ENCODE assay signal across 31 cellular contexts in the genomic region with DNA sequence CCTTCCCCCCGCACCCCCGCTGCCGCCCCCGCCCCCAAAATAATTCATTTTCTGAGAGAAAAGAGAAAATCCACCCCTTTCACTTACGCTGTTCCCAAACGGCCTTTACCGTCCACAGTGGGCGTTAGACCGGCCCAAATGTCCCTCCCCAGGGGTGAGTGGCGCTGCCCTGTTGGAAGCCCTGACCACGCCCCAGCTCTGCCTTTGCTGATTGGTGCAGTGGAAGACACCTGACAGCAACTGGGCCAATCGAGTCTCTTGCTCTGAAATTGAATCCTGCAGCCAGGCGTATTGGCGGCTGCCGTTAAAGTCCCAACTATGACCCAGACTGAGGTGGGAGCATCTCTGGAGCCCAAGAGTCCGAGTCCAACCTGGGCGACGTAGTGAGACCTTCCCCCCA.
"Had no signal": no experiment of that assay in that cellular context is flagged by ENCODE, and none has a peak within 500 bp of the region (broad histone marks: within the 10 kb centered on the region; RNA-seq: fewer than 3 reads in every experiment).

No MANE protein-coding gene starts in this region.

- H3K9me3 Mint-ChIP-seq: activated CD4-positive, alpha-beta memory T cell treated with anti-CD3 and anti-CD28 coated beads, Interleukin-2, amount 10 ng/mL, durations not matched to agents 7 days and 5 days; activated CD4-positive, alpha-beta T cell treated with anti-CD3 and anti-CD28 coated beads, Interleukin-2, amount 10 ng/mL, durations not matched to agents 7 days and 5 days; activated naive CD4-positive, alpha-beta T cell treated with anti-CD3 and anti-CD28 coated beads, Interleukin-2, amount 10 ng/mL, durations not matched to agents 7 days and 5 days; activated naive CD4-positive, alpha-beta T cell treated with anti-CD3 and anti-CD28 coated beads, Interleukin-2, amount 50 U/mL, for 24 hours; activated T-cell treated with anti-CD3 and anti-CD28 coated beads, Interleukin-2, amount 50 U/mL, for 24 hours; activated T-helper 2 cell treated with anti-CD3 and anti-CD28 coated beads, Interferon-gamma antibody, Interleukin-2, Interleukin-4, amounts not matched to agents 10 μg/mL and 5 μg/mL and 100 μg/mL, durations not matched to agents 14 hours and 24 hours and 36 hours; T-cell had no signal

- H3K4me3 ChIP-seq: adrenal gland, body of pancreas, breast epithelium had no signal

- H3K4me3 Mint-ChIP-seq: activated CD4-positive, alpha-beta memory T cell treated with anti-CD3 and anti-CD28 coated beads, Interleukin-2, amount 10 ng/mL, durations not matched to agents 7 days and 5 days; activated CD4-positive, alpha-beta T cell treated with anti-CD3 and anti-CD28 coated beads for 36 hours; activated CD4-positive, alpha-beta T cell treated with anti-CD3 and anti-CD28 coated beads, Interleukin-2, amount 10 ng/mL, durations not matched to agents 7 days and 5 days; activated CD8-positive, alpha-beta memory T cell treated with anti-CD3 and anti-CD28 coated beads, Interleukin-2, amount 10 ng/mL, durations not matched to agents 7 days and 5 days; activated CD8-positive, alpha-beta T cell treated with anti-CD3 and anti-CD28 coated beads, Interleukin-2, amount 10 ng/mL, durations not matched to agents 7 days and 5 days; activated naive CD4-positive, alpha-beta T cell treated with anti-CD3 and anti-CD28 coated beads, Interleukin-2, amount 10 ng/mL, durations not matched to agents 7 days and 5 days; activated naive CD4-positive, alpha-beta T cell treated with anti-CD3 and anti-CD28 coated beads, Interleukin-2, amount 50 U/mL, for 24 hours; activated naive CD8-positive, alpha-beta T cell treated with anti-CD3 and anti-CD28 coated beads for 36 hours; activated T-cell treated with anti-CD3 and anti-CD28 coated beads, Interleukin-2, amount 50 U/mL, for 24 hours; T-cell; T-helper 17 cell had no signal

- H3K27ac Mint-ChIP-seq: activated CD4-positive, alpha-beta memory T cell treated with anti-CD3 and anti-CD28 coated beads, Interleukin-2, amount 10 ng/mL, durations not matched to agents 7 days and 5 days; activated CD4-positive, alpha-beta T cell treated with anti-CD3 and anti-CD28 coated beads for 36 hours; activated CD4-positive, alpha-beta T cell treated with anti-CD3 and anti-CD28 coated beads, Interleukin-2, amount 10 ng/mL, durations not matched to agents 7 days and 5 days; activated CD8-positive, alpha-beta memory T cell treated with anti-CD3 and anti-CD28 coated beads, Interleukin-2, amount 10 ng/mL, durations not matched to agents 7 days and 5 days; activated CD8-positive, alpha-beta T cell treated with anti-CD3 and anti-CD28 coated beads, Interleukin-2, amount 10 ng/mL, durations not matched to agents 7 days and 5 days; activated naive CD4-positive, alpha-beta T cell treated with anti-CD3 and anti-CD28 coated beads, Interleukin-2, amount 10 ng/mL, durations not matched to agents 7 days and 5 days; activated naive CD4-positive, alpha-beta T cell treated with anti-CD3 and anti-CD28 coated beads, Interleukin-2, amount 50 U/mL, for 24 hours; activated naive CD8-positive, alpha-beta T cell treated with anti-CD3 and anti-CD28 coated beads for 36 hours; activated T-cell treated with anti-CD3 and anti-CD28 coated beads, Interleukin-2, amount 50 U/mL, for 24 hours; activated T-helper 2 cell treated with anti-CD3 and anti-CD28 coated beads, Interferon-gamma antibody, Interleukin-2, Interleukin-4, amounts not matched to agents 10 μg/mL and 5 μg/mL and 100 μg/mL, durations not matched to agents 14 hours and 24 hours and 36 hours; T-cell; T-helper 17 cell had no signal

- H3K36me3 ChIP-seq: adrenal gland, brain microvascular endothelial cell, breast epithelium had no signal

- H3K9me3 ChIP-seq: adrenal gland, body of pancreas, breast epithelium had no signal

- H3K27ac ChIP-seq: adrenal gland, body of pancreas, brain microvascular endothelial cell, breast epithelium, VCaP had no signal

- ATAC-seq: activated CD4-positive, alpha-beta T cell treated with anti-CD3 and anti-CD28 coated beads for 36 hours; activated CD4-positive, CD25-positive, alpha-beta regulatory T cell treated with anti-CD3 and anti-CD28 coated beads, Interleukin-2, amount 50 U/mL, for 24 hours; activated CD8-positive, alpha-beta memory T cell treated with anti-CD3 and anti-CD28 coated beads, Interleukin-2, amount 10 ng/mL, durations not matched to agents 7 days and 5 days; activated CD8-positive, alpha-beta T cell treated with anti-CD3 and anti-CD28 coated beads, Interleukin-2, amount 10 ng/mL, durations not matched to agents 7 days and 5 days; body of pancreas; T-cell; T-helper 17 cell had no signal

- H3K27me3 ChIP-seq: adrenal gland, body of pancreas, brain microvascular endothelial cell, breast epithelium had no signal

- H3K4me1 ChIP-seq: adrenal gland, body of pancreas, breast epithelium had no signal

- DNase-seq: activated CD4-positive, alpha-beta memory T cell treated with anti-CD3 and anti-CD28 coated beads, Interleukin-2, amount 10 ng/mL, durations not matched to agents 7 days and 5 days; activated CD4-positive, alpha-beta T cell treated with anti-CD3 and anti-CD28 coated beads for 1 hour; activated CD4-positive, alpha-beta T cell treated with anti-CD3 and anti-CD28 coated beads for 36 hours; activated CD4-positive, alpha-beta T cell treated with anti-CD3 and anti-CD28 coated beads for 48 hours; activated CD4-positive, alpha-beta T cell treated with anti-CD3 and anti-CD28 coated beads, Interleukin-2, amount 10 ng/mL, durations not matched to agents 7 days and 5 days; activated CD4-positive, alpha-beta T cell treated with anti-CD3 and anti-CD28 coated beads, Interleukin-2, amount 50 U/mL, for 48 hours; activated CD4-positive, CD25-positive, alpha-beta regulatory T cell; activated CD8-positive, alpha-beta memory T cell treated with anti-CD3 and anti-CD28 coated beads for 24 hours; activated CD8-positive, alpha-beta memory T cell treated with anti-CD3 and anti-CD28 coated beads, Interleukin-2, amount 10 ng/mL, durations not matched to agents 7 days and 5 days; activated CD8-positive, alpha-beta memory T cell treated with anti-CD3 and anti-CD28 coated beads, Interleukin-2, amount 50 U/mL, for 48 hours; activated CD8-positive, alpha-beta T cell treated with anti-CD3 and anti-CD28 coated beads, Interleukin-2, amount 10 ng/mL, durations not matched to agents 7 days and 5 days; activated effector memory CD4-positive, alpha-beta T cell treated with Interleukin-2 at 50 U/mL for 16 hours; activated gamma-delta T cell; activated naive CD4-positive, alpha-beta T cell treated with anti-CD3 and anti-CD28 coated beads, Interleukin-2, amount 10 ng/mL, durations not matched to agents 7 days and 5 days; activated naive CD4-positive, alpha-beta T cell treated with Interleukin-2 at 50 U/mL for 16 hours; activated naive CD8-positive, alpha-beta T cell treated with anti-CD3 and anti-CD28 coated beads for 36 hours; activated T-cell treated with anti-CD3 and anti-CD28 coated beads, Interleukin-2, amount 50 U/mL, for 24 hours; activated T-cell treated with anti-CD3 and anti-CD28 coated beads, Interleukin-2, amount 50 U/mL, for 48 hours; adrenal gland; amniotic stem cell; aorta; body of pancreas; brain microvascular endothelial cell; central memory CD4-positive, alpha-beta T cell; T-cell; T-helper 17 cell had no signal

- H3K27me3 Mint-ChIP-seq: activated CD4-positive, alpha-beta memory T cell treated with anti-CD3 and anti-CD28 coated beads, Interleukin-2, amount 10 ng/mL, durations not matched to agents 7 days and 5 days; activated CD4-positive, alpha-beta T cell treated with anti-CD3 and anti-CD28 coated beads for 36 hours; activated CD4-positive, alpha-beta T cell treated with anti-CD3 and anti-CD28 coated beads, Interleukin-2, amount 10 ng/mL, durations not matched to agents 7 days and 5 days; activated CD8-positive, alpha-beta memory T cell treated with anti-CD3 and anti-CD28 coated beads, Interleukin-2, amount 10 ng/mL, durations not matched to agents 7 days and 5 days; activated naive CD4-positive, alpha-beta T cell treated with anti-CD3 and anti-CD28 coated beads, Interleukin-2, amount 10 ng/mL, durations not matched to agents 7 days and 5 days; activated naive CD4-positive, alpha-beta T cell treated with anti-CD3 and anti-CD28 coated beads, Interleukin-2, amount 50 U/mL, for 24 hours; activated naive CD8-positive, alpha-beta T cell treated with anti-CD3 and anti-CD28 coated beads for 36 hours; activated T-cell treated with anti-CD3 and anti-CD28 coated beads, Interleukin-2, amount 50 U/mL, for 24 hours; T-cell; T-helper 17 cell had no signal
